16 cellular contexts compared by ENCODE assay signal in the genomic region with DNA sequence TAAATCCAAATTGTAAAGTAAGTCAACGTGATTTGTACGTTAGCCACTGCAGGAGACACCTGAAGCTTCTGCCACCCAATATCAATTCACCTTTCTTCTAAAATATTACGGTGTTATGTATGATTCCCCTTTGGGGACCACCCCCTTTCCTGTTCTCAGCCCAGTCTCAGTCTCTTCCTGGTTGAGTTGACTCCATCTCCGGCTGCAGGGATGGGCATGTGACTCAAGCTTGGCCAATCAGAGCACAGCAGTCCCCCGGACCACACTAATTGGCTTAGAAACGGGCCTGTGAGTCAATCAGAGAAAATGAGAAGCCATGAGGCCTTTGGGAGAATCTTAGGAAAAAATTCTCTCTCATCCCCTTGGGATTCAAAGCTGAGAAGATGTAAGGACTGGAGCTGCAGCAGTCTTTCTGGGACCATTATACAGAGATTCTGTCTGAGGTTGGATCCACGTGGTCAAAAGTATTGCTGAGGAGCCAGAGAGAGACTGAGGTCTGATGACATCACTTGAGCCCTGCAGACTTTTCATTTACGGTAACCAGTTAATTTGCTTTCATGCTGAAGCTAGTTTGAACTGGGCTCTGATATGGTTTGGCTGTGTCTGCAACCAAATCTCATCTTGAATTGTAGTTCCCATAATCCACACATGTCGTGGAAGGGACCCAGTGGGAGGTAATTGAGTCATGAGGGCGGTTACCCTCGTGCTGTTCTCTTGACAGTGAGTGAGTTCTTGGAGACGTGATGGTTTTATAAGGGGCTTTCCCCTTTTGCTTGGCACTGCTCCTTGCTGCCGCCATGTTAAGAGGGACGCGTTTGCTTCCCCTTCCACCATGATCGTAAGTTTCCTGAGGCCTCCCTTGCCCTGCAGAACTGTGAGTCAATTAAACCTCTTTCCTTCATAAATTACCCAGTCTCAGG. TPM values are rescaled to one million over a fixed set of nuclear protein-coding genes. Genes with fewer than 3 reads are reported as not detected.
DNase-seq lines count a peak whose midpoint lies in the region; ATAC-seq and TF ChIP-seq lines count a peak whose summit lies in the region.
"Had no signal": no experiment of that assay in that cellular context is flagged by ENCODE, and none has a peak within 500 bp of the region (broad histone marks: within the 10 kb centered on the region; RNA-seq: fewer than 3 reads in every experiment).

No MANE protein-coding gene starts in this region.

- H4K20me1 ChIP-seq in SK-N-SH (ENCODE audit: insufficient read depth), result no peaks in the 10 kb centered on the region

- H3K79me2 ChIP-seq in SK-N-SH (ENCODE audit: insufficient read depth), result no peaks in the 10 kb centered on the region

- H3K9me3 ChIP-seq in SK-N-SH (no peaks in the 10 kb centered on the region), upper lobe of left lung (no peaks in the 10 kb centered on the region)

- no peak for TF ChIP-seq EP300 in SK-N-SH (IDR thresholded peaks at IDR 0.05; ENCODE audit: borderline replicate concordance in 1 of 2, low read depth in 1 of 2, low read length in 1 of 2)
- no peak for TF ChIP-seq EP300 in upper lobe of left lung (IDR thresholded peaks at IDR 0.05)

- TF ChIP-seq POLR2A in upper lobe of left lung (IDR thresholded peaks at IDR 0.05), result no peak

- TF ChIP-seq CTCF in SK-N-SH (IDR thresholded peaks at IDR 0.05) (no peak), upper lobe of left lung (IDR thresholded peaks at IDR 0.05) (no peak)

- H3K9me2 ChIP-seq in SK-N-SH, result no peaks in the 10 kb centered on the region

- CTCF ChIA-PET in SK-N-SH (lab: Yijun Ruan, JAX), result interaction anchor here (1.3 kb wide), 1 partner anchor 83 kb away, joined by 3 read pairs; a partner anchor contains a TSS

- H3K27ac ChIP-seq in SK-N-SH (ENCODE audit: low read depth in 2 of 2, low read length in 1 of 2) (no peak overlapping the region), upper lobe of left lung (no peak overlapping the region)
- H3K27ac ChIP-seq: epithelial cell of prostate had no signal

- no peak overlapping the region for H3K4me3 ChIP-seq in SK-N-SH (ENCODE audit: low read depth in 2 of 2, low read length in 1 of 2)
- no peak overlapping the region for H3K4me3 ChIP-seq in upper lobe of left lung

- no peak overlapping the region for H3K4me2 ChIP-seq in SK-N-SH

- WGBS in SK-N-SH (ENCODE audit: low lambda C conversion rate), result 91% methylated on average over 16 of the region's 16 CpGs
- WGBS in upper lobe of left lung, 2 donors, result 83 to 88% methylated on average over 16 of the region's 16 CpGs

- in situ Hi-C loops in Caki2 (cut with HindIII; ENCODE audit: low pct_unique_long_range_greater_than_20kb, low sequenced_read_pairs), result no loop called here

- H3K27me3 ChIP-seq in SK-N-SH (ENCODE audit: insufficient read depth) (no peaks in the 10 kb centered on the region), upper lobe of left lung (no peaks in the 10 kb centered on the region)

- H3K4me1 ChIP-seq in SK-N-SH (ENCODE audit: control insufficient read depth in 1 of 2, insufficient read depth in 2 of 2, low read depth in 1 of 2, low read length in 1 of 2) (no peaks in the 10 kb centered on the region), upper lobe of left lung (no peaks in the 10 kb centered on the region)

- peak; percentile 79 for DNase-seq in Caki2 (ENCODE audit: low read depth)
- peak; percentile 60 for DNase-seq in HT1080 (ENCODE audit: low read depth)
- no peak for DNase-seq in SK-N-SH
- peak; percentile 37 for DNase-seq in iPS-NIHi7 (ENCODE audit: extremely low spot score)
- no peak for DNase-seq in kidney tubule cell (ENCODE audit: low spot score)
- DNase-seq in upper lobe of left lung, result no peak
- no peak for DNase-seq in Kasumi-1 (lab: John Stamatoyannopoulos, UW)
- DNase-seq: activated CD4-positive, alpha-beta T cell treated with anti-CD3 and anti-CD28 coated beads, Interleukin-2, amount 50 U/mL, for 1 hour; activated naive CD4-positive, alpha-beta T cell treated with anti-CD3 and anti-CD28 coated beads for 36 hours; activated T-cell treated with anti-CD3 and anti-CD28 coated beads for 4 hours; NCI-H1105 treated with DMSO at 0.1 percent for 48 hours; NCI-H526 treated with DMSO at 0.1 percent for 48 hours; small intestine had no signal

- ATAC-seq in upper lobe of left lung (ENCODE audit: low FRiP score in 2 of 2), result no peak
- ATAC-seq in HG02623 (IDR thresholded peaks at IDR 0.05; ENCODE audit: unreplicated experiment), result no peak

- peak overlapping the region; percentile 35; the same call in 1 of the 2 replicates for H2AFZ ChIP-seq in SK-N-SH (ENCODE audit: low read depth)

- no peaks in the 10 kb centered on the region for H3K36me3 ChIP-seq in SK-N-SH (replicated peaks in 1 of 2; ENCODE audit: control insufficient read depth in 1 of 2, insufficient read depth in 2 of 2, low read length in 1 of 2)
- no peaks in the 10 kb centered on the region for H3K36me3 ChIP-seq in upper lobe of left lung

- H3F3A ChIP-seq in SK-N-SH (replicated peaks; ENCODE audit: insufficient read depth), result no peaks in the 10 kb centered on the region

- POLR2A ChIA-PET in SK-N-SH (lab: Yijun Ruan, JAX), result no interaction called here

- no peak for TF ChIP-seq RAD21 in SK-N-SH (IDR thresholded peaks at IDR 0.05; ENCODE audit: low read length)

- H3K9ac ChIP-seq in SK-N-SH, result no peak overlapping the region

TF ChIP-seq in SK-N-SH, 30 proteins besides CTCF, POLR2A, EP300 and RAD21:
- TF ChIP-seq, protein P1, sequence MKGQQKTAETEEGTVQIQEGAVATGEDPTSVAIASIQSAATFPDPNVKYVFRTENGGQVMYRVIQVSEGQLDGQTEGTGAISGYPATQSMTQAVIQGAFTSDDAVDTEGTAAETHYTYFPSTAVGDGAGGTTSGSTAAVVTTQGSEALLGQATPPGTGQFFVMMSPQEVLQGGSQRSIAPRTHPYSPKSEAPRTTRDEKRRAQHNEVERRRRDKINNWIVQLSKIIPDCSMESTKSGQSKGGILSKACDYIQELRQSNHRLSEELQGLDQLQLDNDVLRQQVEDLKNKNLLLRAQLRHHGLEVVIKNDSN (IDR thresholded peaks at IDR 0.05; ENCODE audit: borderline replicate concordance, low read depth), result peak; percentile 81
- TF ChIP-seq RXRA (IDR thresholded peaks at IDR 0.05; ENCODE audit: borderline replicate concordance, low read depth), result no peak

RNA-seq across cellular contexts. Expression of a gene that starts 10.5 kb away (rescaled TPM):
- total RNA-seq in Caki2 (2014; rRNA removed; shearing (Covaris generic); ENCODE audit: low replicate concordance), result 1.2 and 18.0 TPM in 2 replicates
- total RNA-seq in HT1080 (2014; rRNA removed; shearing (Covaris generic)), result 0.87 and 1.4 TPM in 2 replicates
- 0.20 and 0.45 TPM in 2 replicates for polyA plus RNA-seq in HT1080 (2015; cell fraction: cytosol; rRNA removed)
- polyA plus RNA-seq in HT1080 (2015; cell fraction: nucleus; rRNA removed), result 0.74 TPM in 2 replicates
- 0.48 and 0.55 TPM in 2 replicates for polyA plus RNA-seq in SK-N-SH (2012; rRNA removed)
- polyA plus RNA-seq in SK-N-SH (2012; cell fraction: cytosol; rRNA removed), result 0.26 and 0.31 TPM in 2 replicates
- polyA plus RNA-seq in SK-N-SH (2012; cell fraction: nucleus; rRNA removed), result 0.82 and 1.5 TPM in 2 replicates
- 10 to 100 TPM in 4 of 6 donors, 1 to 10 TPM in 2; 2.0 to 45.8 (median 12.5) TPM for total RNA-seq in upper lobe of left lung
- polyA plus RNA-seq: IgD-negative memory B cell had no signal

Comparison
In these comparisons a context has a peak if more than half of its experiments do, and no peak if none do; other contexts are left out.
1. DNase-seq: peak in Caki2 (single experiment), HT1080 (single experiment) and iPS-NIHi7 (single experiment); none in SK-N-SH (single experiment), kidney tubule cell (single experiment), upper lobe of left lung (0 of 2) and Kasumi-1 (0 of 2).